ENCODE assay signal across 16 cellular contexts in genomic region chr14:89217876-89218275, GRCh38.
A peak's percentile ranks its signal among the peaks of the same experiment; 100 is the strongest.
DNase-seq lines count a peak whose midpoint lies in the region; ATAC-seq lines count a peak whose summit lies in the region.
"Had no signal": no experiment of that assay in that cellular context is flagged by ENCODE, and none has a peak within 500 bp of the region (broad histone marks: within the 10 kb centered on the region; RNA-seq: fewer than 3 reads in every experiment).

No MANE protein-coding gene starts in this region.

- no peaks in the 10 kb centered on the region for H3K36me3 ChIP-seq in SK-N-MC (ENCODE audit: insufficient read depth, low read length)

- H3K27me3 Mint-ChIP-seq in memory B cell, result no peaks in the 10 kb centered on the region
- no peaks in the 10 kb centered on the region for H3K27me3 Mint-ChIP-seq in naive thymus-derived CD8-positive, alpha-beta T cell
- H3K27me3 Mint-ChIP-seq: CD4-positive, alpha-beta memory T cell had no signal

- H3K4me3 ChIP-seq in SK-N-MC, result peak overlapping the region; percentile 34
- H3K4me3 ChIP-seq: BLaER1, GM12878, GM23338 had no signal

- ATAC-seq in memory B cell (ENCODE audit: low read depth), result no peak
- ATAC-seq in stimulated activated effector memory CD8-positive, alpha-beta T cell treated with anti-CD3 and anti-CD28 coated beads, Interleukin-12 subunit alpha, Interleukin-12 subunit beta, amount 100 ng/mL, for 72 hours, result no peak
- ATAC-seq in naive thymus-derived CD8-positive, alpha-beta T cell, result no peak
- no peak for ATAC-seq in GM21737 (IDR thresholded peaks at IDR 0.05; ENCODE audit: unreplicated experiment)
- ATAC-seq: GM12878, GM23338 had no signal

- H3K36me3 Mint-ChIP-seq in memory B cell, result peaks cover 17% of the 10 kb centered on the region
- H3K36me3 Mint-ChIP-seq in stimulated activated effector memory CD8-positive, alpha-beta T cell treated with anti-CD3 and anti-CD28 coated beads, Interleukin-12 subunit alpha, Interleukin-12 subunit beta, amount 100 ng/mL, for 72 hours, result peaks cover 32% of the 10 kb centered on the region
- H3K36me3 Mint-ChIP-seq in naive thymus-derived CD8-positive, alpha-beta T cell, result peaks cover 0 to 32% (median 12%) of the 10 kb centered on the region in 3 donors

- POLR2A ChIA-PET in naive thymus-derived CD8-positive, alpha-beta T cell (lab: Charles Lee), result no interaction called here

- H3K27ac Mint-ChIP-seq in memory B cell, result peak overlapping the region; percentile 14
- H3K27ac Mint-ChIP-seq in stimulated activated effector memory CD8-positive, alpha-beta T cell treated with anti-CD3 and anti-CD28 coated beads, Interleukin-12 subunit alpha, Interleukin-12 subunit beta, amount 100 ng/mL, for 72 hours, result peak overlapping the region; percentile 23
- H3K27ac Mint-ChIP-seq in naive thymus-derived CD8-positive, alpha-beta T cell, result no peak overlapping the region

- no peaks in the 10 kb centered on the region for H3K9me3 Mint-ChIP-seq in memory B cell
- H3K9me3 Mint-ChIP-seq in stimulated activated effector memory CD8-positive, alpha-beta T cell treated with anti-CD3 and anti-CD28 coated beads, Interleukin-12 subunit alpha, Interleukin-12 subunit beta, amount 100 ng/mL, for 72 hours, result no peaks in the 10 kb centered on the region
- no peaks in the 10 kb centered on the region for H3K9me3 Mint-ChIP-seq in naive thymus-derived CD8-positive, alpha-beta T cell
- H3K9me3 Mint-ChIP-seq: GM23338 had no signal

- H3K4me1 Mint-ChIP-seq in memory B cell, result peaks cover 19% of the 10 kb centered on the region
- peaks cover 48% of the 10 kb centered on the region for H3K4me1 Mint-ChIP-seq in stimulated activated effector memory CD8-positive, alpha-beta T cell treated with anti-CD3 and anti-CD28 coated beads, Interleukin-12 subunit alpha, Interleukin-12 subunit beta, amount 100 ng/mL, for 72 hours
- peaks cover 31 to 75% (median 49%) of the 10 kb centered on the region in 4 donors for H3K4me1 Mint-ChIP-seq in naive thymus-derived CD8-positive, alpha-beta T cell

- H3K9me3 ChIP-seq in SK-N-MC (ENCODE audit: low read depth, low read length), result no peaks in the 10 kb centered on the region

- H3K27ac ChIP-seq in SK-N-MC, result peak overlapping the region; percentile 50; the same call in 1 of the 2 replicates
- H3K27ac ChIP-seq: BLaER1 had no signal

- H3K4me3 Mint-ChIP-seq in memory B cell, result no peak overlapping the region
- no peak overlapping the region for H3K4me3 Mint-ChIP-seq in stimulated activated effector memory CD8-positive, alpha-beta T cell treated with anti-CD3 and anti-CD28 coated beads, Interleukin-12 subunit alpha, Interleukin-12 subunit beta, amount 100 ng/mL, for 72 hours
- H3K4me3 Mint-ChIP-seq in naive thymus-derived CD8-positive, alpha-beta T cell, result no peak overlapping the region
- H3K4me3 Mint-ChIP-seq: CD14-positive monocyte; CD4-positive, alpha-beta memory T cell; GM23338 had no signal

- no peak overlapping the region for H3K9ac ChIP-seq in SK-N-MC (ENCODE audit: insufficient read length)
- H3K9ac ChIP-seq: BLaER1 had no signal

- DNase-seq in SK-N-MC (ENCODE audit: low read depth, low spot score) (no peak), memory B cell (ENCODE audit: low spot score in 2 of 2) (no peak), foreskin melanocyte (no peak), DMS53 treated with DMSO at 0.1 percent for 48 hours (lab: John Stamatoyannopoulos, UW; ENCODE audit: unreplicated experiment) (no peak)
- no peak for DNase-seq in stimulated activated effector memory CD8-positive, alpha-beta T cell treated with anti-CD3 and anti-CD28 coated beads, Interleukin-12 subunit alpha, Interleukin-12 subunit beta, amount 100 ng/mL, for 72 hours (ENCODE audit: low spot score in 2 of 2)
- no peak for DNase-seq in naive thymus-derived CD8-positive, alpha-beta T cell
- DNase-seq: CD4-positive, alpha-beta memory T cell; DMS153; DMS79 treated with DMSO at 0.1 percent for 48 hours; EL; HCEC 1CT had no signal

Comparison
In these comparisons a context has a peak if more than half of its experiments do, and no peak if none do; other contexts are left out.
1. H3K27ac Mint-ChIP-seq: peak in memory B cell (single experiment) and stimulated activated effector memory CD8-positive, alpha-beta T cell treated with anti-CD3 and anti-CD28 coated beads, Interleukin-12 subunit alpha, Interleukin-12 subunit beta, amount 100 ng/mL, for 72 hours (single experiment); none in naive thymus-derived CD8-positive, alpha-beta T cell (0 of 10).